11 cellular contexts compared by ENCODE assay signal in genomic region chrX:10579018-10579752, GRCh38. TPM values are rescaled to one million over a fixed set of nuclear protein-coding genes. Genes with fewer than 3 reads are reported as not detected.
DNase-seq lines count a peak whose midpoint lies in the region; ATAC-seq, FAIRE-seq and TF ChIP-seq lines count a peak whose summit lies in the region.
"Had no signal": no experiment of that assay in that cellular context is flagged by ENCODE, and none has a peak within 500 bp of the region (broad histone marks: within the 10 kb centered on the region; RNA-seq: fewer than 3 reads in every experiment).

No MANE protein-coding gene starts in this region.

- H3K9me3 Mint-ChIP-seq in activated CD8-positive, alpha-beta T cell treated with anti-CD3 and anti-CD28 coated beads for 36 hours: peaks cover under 1% of the 10 kb centered on the region
- H3K9me3 Mint-ChIP-seq: activated T-cell treated with anti-CD3 and anti-CD28 coated beads, Interleukin-2, amount 50 U/mL, for 72 hours had no signal

- H3K36me3 Mint-ChIP-seq in activated CD8-positive, alpha-beta T cell treated with anti-CD3 and anti-CD28 coated beads for 36 hours (ENCODE audit: low read depth): no peaks in the 10 kb centered on the region

- no peaks in the 10 kb centered on the region for H3K27me3 ChIP-seq in thoracic aorta (replicated peaks; ENCODE audit: insufficient read depth)
- H3K27me3 ChIP-seq: ovary had no signal

- H3K27ac Mint-ChIP-seq in activated CD8-positive, alpha-beta T cell treated with anti-CD3 and anti-CD28 coated beads for 36 hours: no peak overlapping the region
- H3K27ac Mint-ChIP-seq: activated T-cell treated with anti-CD3 and anti-CD28 coated beads, Interleukin-2, amount 50 U/mL, for 72 hours had no signal

- H3K27me3 Mint-ChIP-seq in activated CD8-positive, alpha-beta T cell treated with anti-CD3 and anti-CD28 coated beads for 36 hours: no peaks in the 10 kb centered on the region

- no peaks in the 10 kb centered on the region for H3K4me1 Mint-ChIP-seq in activated CD8-positive, alpha-beta T cell treated with anti-CD3 and anti-CD28 coated beads for 36 hours (ENCODE audit: low read depth)

- DNase-seq in NCI-H510A treated with DMSO at 0.1 percent for 48 hours (lab: John Stamatoyannopoulos, UW) (peak; percentile 44), NCI-H510A (lab: John Stamatoyannopoulos, UW) (no peak), astrocyte of the hippocampus (ENCODE audit: low read depth, low spot score) (peak; percentile 54), thoracic aorta (ENCODE audit: low spot score) (no peak)
- DNase-seq in activated CD8-positive, alpha-beta T cell treated with anti-CD3 and anti-CD28 coated beads for 36 hours: no peak
- DNase-seq: activated T-cell treated with anti-CD3 and anti-CD28 coated beads, Interleukin-2, amount 50 U/mL, for 72 hours; NCI-H1092; ovary had no signal

- CTCF ChIA-PET in activated CD8-positive, alpha-beta T cell treated with anti-CD3 and anti-CD28 coated beads for 36 hours (lab: Charles Lee): no interaction called here

- intact Hi-C loops in activated CD8-positive, alpha-beta T cell treated with anti-CD3 and anti-CD28 coated beads for 36 hours (cut with micrococcal nuclease): no loop called here

- peak overlapping the region; percentile 47 for H3K4me3 ChIP-seq in thoracic aorta
- H3K4me3 ChIP-seq: ovary had no signal

- POLR2A ChIA-PET in activated CD8-positive, alpha-beta T cell treated with anti-CD3 and anti-CD28 coated beads for 36 hours (lab: Charles Lee): no interaction called here

- H3K9me3 ChIP-seq in thoracic aorta: no peaks in the 10 kb centered on the region
- H3K9me3 ChIP-seq: ovary had no signal

- no peak overlapping the region for H3K4me3 Mint-ChIP-seq in activated CD8-positive, alpha-beta T cell treated with anti-CD3 and anti-CD28 coated beads for 36 hours
- H3K4me3 Mint-ChIP-seq: activated T-cell treated with anti-CD3 and anti-CD28 coated beads, Interleukin-2, amount 50 U/mL, for 72 hours had no signal

- peaks cover 0 to 21% of the 10 kb centered on the region in 2 donors for H3K4me1 ChIP-seq in thoracic aorta (ENCODE audit: control insufficient read depth in 1 of 2, low read depth in 2 of 2)

- TF ChIP-seq CTCF in thoracic aorta (IDR thresholded peaks at IDR 0.05): no peak
- TF ChIP-seq CTCF in activated CD8-positive, alpha-beta T cell treated with anti-CD3 and anti-CD28 coated beads for 36 hours (IDR thresholded peaks at IDR 0.05): no peak

- H3K27ac ChIP-seq in thoracic aorta: no peak overlapping the region

- ATAC-seq in thoracic aorta (ENCODE audit: insufficient number of reproducible peaks, low FRiP score, low read depth): no peak
- no peak for ATAC-seq in GM21619 (IDR thresholded peaks at IDR 0.05; ENCODE audit: unreplicated experiment)
- no peak for ATAC-seq in HG02678 (IDR thresholded peaks at IDR 0.05; ENCODE audit: unreplicated experiment)
- no peak for ATAC-seq in activated CD8-positive, alpha-beta T cell treated with anti-CD3 and anti-CD28 coated beads for 36 hours
- ATAC-seq: activated T-cell treated with anti-CD3 and anti-CD28 coated beads, Interleukin-2, amount 50 U/mL, for 72 hours had no signal

- no peaks in the 10 kb centered on the region for H3K36me3 ChIP-seq in thoracic aorta
- H3K36me3 ChIP-seq: ovary had no signal

- peak; percentile 94 for FAIRE-seq in islet of Langerhans (lab: Jason Lieb, UNC)

RNA-seq across cellular contexts. Expression of gene MID1, which starts 41.2 kb away (rescaled TPM):
- total RNA-seq in thoracic aorta: 10 to 100 TPM; 37.0 to 37.7 TPM
- 1 to 10 TPM in 1 of 2 experiments, under 1 TPM in 1; 0.61 to 1.1 TPM for total RNA-seq in activated CD8-positive, alpha-beta T cell treated with anti-CD3 and anti-CD28 coated beads for 36 hours

Comparison
In these comparisons a context has a peak if more than half of its experiments do, and no peak if none do; other contexts are left out.
1. DNase-seq: peak in NCI-H510A treated with DMSO at 0.1 percent for 48 hours (single experiment) and astrocyte of the hippocampus (single experiment); none in NCI-H510A (single experiment), thoracic aorta (single experiment) and activated CD8-positive, alpha-beta T cell treated with anti-CD3 and anti-CD28 coated beads for 36 hours (single experiment).
2. RNA of gene MID1, which starts 41.2 kb away (total RNA-seq): 37.0 to 37.7 TPM in thoracic aorta; 0.61 to 1.1 TPM in activated CD8-positive, alpha-beta T cell treated with anti-CD3 and anti-CD28 coated beads for 36 hours; every median in the first group is over 10 times any median in the second.